8 cellular contexts compared by ENCODE assay signal in the genomic region with DNA sequence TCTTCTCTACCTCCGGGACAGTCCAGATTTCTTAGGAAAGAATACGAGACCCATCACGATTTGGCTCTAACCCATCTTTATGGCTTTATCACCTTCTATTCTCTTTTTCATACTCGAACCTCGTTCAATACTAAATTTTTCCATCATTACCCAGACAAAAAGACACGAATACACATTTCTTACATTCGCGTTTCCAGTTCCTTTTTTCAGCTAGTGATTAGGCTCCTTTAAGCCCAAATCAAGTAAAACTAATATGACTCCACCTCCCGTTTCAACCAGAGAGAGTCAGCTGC. TPM values are rescaled to one million over a fixed set of nuclear protein-coding genes. Genes with fewer than 3 reads are reported as not detected.
DNase-seq lines count a peak whose midpoint lies in the region; ATAC-seq and TF ChIP-seq lines count a peak whose summit lies in the region.

No MANE protein-coding gene starts in this region.

- H3K9ac ChIP-seq in colonic mucosa (ENCODE audit: low read depth in 2 of 2, low read length in 2 of 2) = peak overlapping the region; percentile 53 to 85

- intact Hi-C loops in colonic mucosa (cut with DNase I) = no loop called here
- intact Hi-C loops in naive thymus-derived CD4-positive, alpha-beta T cell (cut with micrococcal nuclease) = loop anchor here (2.0 kb wide), 3 partner anchors 78 to 448 kb away; a partner anchor contains a TSS

- H3K4me3 Mint-ChIP-seq in naive thymus-derived CD4-positive, alpha-beta T cell = peak overlapping the region; percentile 91 to 100 (median 98)

- no peaks in the 10 kb centered on the region for H3K4me1 ChIP-seq in colonic mucosa
- H3K4me1 ChIP-seq in naive thymus-derived CD4-positive, alpha-beta T cell (ENCODE audit: control insufficient read depth in 2 of 2, insufficient read depth in 2 of 2, low read length in 2 of 2) = peaks cover 9 to 13% of the 10 kb centered on the region in 2 donors

- POLR2A ChIA-PET in naive thymus-derived CD4-positive, alpha-beta T cell (lab: Charles Lee) = interaction anchor here (0.6 to 2.9 kb wide), 15 partner anchors 9 to 572 kb away, joined by 3 to 46 read pairs (median 6); a partner anchor contains a TSS

- H3K36me3 ChIP-seq in KOPT-K1 (ENCODE audit: insufficient read depth, low read length) (peaks cover 28% of the 10 kb centered on the region), colonic mucosa (no peaks in the 10 kb centered on the region)
- peaks cover 7 to 23% (median 7%) of the 10 kb centered on the region in 3 experiments for H3K36me3 ChIP-seq in naive thymus-derived CD4-positive, alpha-beta T cell (ENCODE audit: control insufficient read depth in 2 of 3, insufficient read depth in 3 of 3, low read length in 3 of 3)

- H3K27ac ChIP-seq in KOPT-K1 (ENCODE audit: low read depth, low read length, poor library complexity, severe bottlenecking) = peak overlapping the region; percentile 90
- peak overlapping the region; percentile 91 for H3K27ac ChIP-seq in colonic mucosa
- peak overlapping the region; percentile 92 for H3K27ac ChIP-seq in naive thymus-derived CD4-positive, alpha-beta T cell (ENCODE audit: low read depth, low read length)

- H3K36me3 Mint-ChIP-seq in naive thymus-derived CD4-positive, alpha-beta T cell = peaks cover 6 to 32% (median 20%) of the 10 kb centered on the region in 5 donors

- TF ChIP-seq CTCF in AG10803 (conservative IDR thresholded peaks at IDR 0.05; ENCODE audit: low read length) (no peak), colonic mucosa (IDR thresholded peaks at IDR 0.05) (no peak)

- ATAC-seq in naive thymus-derived CD4-positive, alpha-beta T cell = no peak
- ATAC-seq in GM18511 (IDR thresholded peaks at IDR 0.05; ENCODE audit: unreplicated experiment) (no peak), HG02798 (IDR thresholded peaks at IDR 0.05; ENCODE audit: poor library complexity, unreplicated experiment) (no peak)

- H3K4me3 ChIP-seq in AG10803 (ENCODE audit: low read length) = peak overlapping the region; percentile 91
- peak overlapping the region; percentile 78 for H3K4me3 ChIP-seq in colonic mucosa
- peak overlapping the region; percentile 74 for H3K4me3 ChIP-seq in naive thymus-derived CD4-positive, alpha-beta T cell (ENCODE audit: low read length)

- DNase-seq in AG10803 (ENCODE audit: low read depth) = no peak
- no peak for DNase-seq in colonic mucosa
- no peak for DNase-seq in naive thymus-derived CD4-positive, alpha-beta T cell
- DNase-seq in activated CD4-positive, CD25-positive, alpha-beta regulatory T cell (lab: John Stamatoyannopoulos, UW) = no peak
- no peak for DNase-seq in NCI-H2029 (lab: John Stamatoyannopoulos, UW)

- no peaks in the 10 kb centered on the region for H3K27me3 ChIP-seq in colonic mucosa
- H3K27me3 ChIP-seq in naive thymus-derived CD4-positive, alpha-beta T cell (ENCODE audit: control insufficient read depth in 2 of 2, insufficient read depth in 2 of 2, low read length in 2 of 2) = no peaks in the 10 kb centered on the region

- CTCF ChIA-PET in naive thymus-derived CD4-positive, alpha-beta T cell (lab: Charles Lee) = interaction anchor here (0.8 to 1.3 kb wide), 3 partner anchors 17 to 32 kb away, joined by 3 to 5 read pairs (median 3); no protein-coding TSS in a partner anchor

- peaks cover 12 to 46% (median 42%) of the 10 kb centered on the region in 7 donors for H3K4me1 Mint-ChIP-seq in naive thymus-derived CD4-positive, alpha-beta T cell

- peak overlapping the region; percentile 90 to 100 (median 99) for H3K27ac Mint-ChIP-seq in naive thymus-derived CD4-positive, alpha-beta T cell

- H3K9me3 ChIP-seq in KOPT-K1 (ENCODE audit: insufficient read depth, low read length, poor library complexity, severe bottlenecking) = no peaks in the 10 kb centered on the region
- H3K9me3 ChIP-seq in colonic mucosa = no peaks in the 10 kb centered on the region
- H3K9me3 ChIP-seq in naive thymus-derived CD4-positive, alpha-beta T cell (ENCODE audit: control insufficient read depth in 2 of 3, low read length in 3 of 3) = no peaks in the 10 kb centered on the region

- peaks cover 0 to 2% (median 0%) of the 10 kb centered on the region in 11 donors for H3K9me3 Mint-ChIP-seq in naive thymus-derived CD4-positive, alpha-beta T cell

- H3K27me3 Mint-ChIP-seq in naive thymus-derived CD4-positive, alpha-beta T cell = no peaks in the 10 kb centered on the region

RNA-seq across cellular contexts. Expression of a gene that starts 0.5 kb away (rescaled TPM):
- 1 to 10 TPM; 6.6 to 8.4 TPM for total RNA-seq in colonic mucosa
- total RNA-seq in naive thymus-derived CD4-positive, alpha-beta T cell = 10 to 100 TPM in 3 of 5 experiments, 1 to 10 TPM in 2; 3.7 to 17.8 (median 14.4) TPM
- polyA plus RNA-seq in naive thymus-derived CD4-positive, alpha-beta T cell = 1 to 10 TPM; 2.0 to 2.8 TPM

RNA-seq across cellular contexts. Expression of a gene that starts 7.5 kb away (rescaled TPM):
- 10 to 100 TPM; 34.4 to 44.9 TPM for total RNA-seq in colonic mucosa
- total RNA-seq in naive thymus-derived CD4-positive, alpha-beta T cell = 10 to 100 TPM; 52.3 to 66.4 (median 57.0) TPM
- polyA plus RNA-seq in naive thymus-derived CD4-positive, alpha-beta T cell = 10 to 100 TPM; 18.7 to 25.3 TPM

RNA-seq across cellular contexts. Expression of a gene that starts 18.7 kb away (rescaled TPM):
- total RNA-seq in colonic mucosa = 1 to 10 TPM; 4.3 to 6.5 TPM
- total RNA-seq in naive thymus-derived CD4-positive, alpha-beta T cell = 10 to 100 TPM in 2 of 5 experiments, 1 to 10 TPM in 3; 4.6 to 11.0 (median 8.6) TPM
- polyA plus RNA-seq in naive thymus-derived CD4-positive, alpha-beta T cell = 1 to 10 TPM; 1.1 to 1.2 TPM

RNA-seq across cellular contexts. Expression of a gene that starts 28.2 kb away (rescaled TPM):
- 10 to 100 TPM; 40.9 to 49.4 TPM for total RNA-seq in colonic mucosa
- 10 to 100 TPM; 33.8 to 45.7 (median 45.0) TPM for total RNA-seq in naive thymus-derived CD4-positive, alpha-beta T cell
- polyA plus RNA-seq in naive thymus-derived CD4-positive, alpha-beta T cell = 10 to 100 TPM; 25.5 to 28.5 TPM
